ENCODE assay signal across 19 cellular contexts in the genomic region with DNA sequence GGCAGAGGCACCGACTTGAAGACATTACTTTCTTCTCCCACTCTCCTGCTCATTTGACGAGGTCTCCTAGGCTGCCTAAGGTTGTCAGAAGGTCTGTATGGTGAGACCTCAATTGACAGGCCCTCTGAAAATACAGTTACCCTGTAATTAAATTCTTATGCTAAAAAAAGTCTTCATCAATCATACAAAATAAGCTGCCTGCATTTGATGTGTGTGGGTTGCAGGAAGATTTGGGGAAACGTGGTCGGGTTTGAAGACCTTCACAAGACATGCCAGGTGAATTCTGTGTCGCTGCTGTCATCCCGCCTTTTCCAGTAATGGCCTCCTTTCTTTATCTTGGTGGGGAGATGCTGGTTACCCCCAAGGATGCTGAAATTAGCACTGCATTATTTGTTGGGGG.
DNase-seq lines count a peak whose midpoint lies in the region; ATAC-seq and TF ChIP-seq lines count a peak whose summit lies in the region.
"Had no signal": no experiment of that assay in that cellular context is flagged by ENCODE, and none has a peak within 500 bp of the region (broad histone marks: within the 10 kb centered on the region; RNA-seq: fewer than 3 reads in every experiment).

No MANE protein-coding gene starts in this region.

- TF ChIP-seq POLR2A in Peyer's patch (IDR thresholded peaks at IDR 0.05): no peak

- H3K4me3 Mint-ChIP-seq in endodermal cell: no peak overlapping the region
- H3K4me3 Mint-ChIP-seq: B cell; CD4-positive, alpha-beta memory T cell had no signal

- H3K4me1 ChIP-seq in BLaER1 (peaks cover 100% of the 10 kb centered on the region), RWPE2 (ENCODE audit: insufficient read depth, poor library complexity, severe bottlenecking) (no peaks in the 10 kb centered on the region), endodermal cell (ENCODE audit: control insufficient read depth, insufficient read depth, low read length) (no peaks in the 10 kb centered on the region), Peyer's patch (no peaks in the 10 kb centered on the region)

- DNase-seq in RWPE2 (ENCODE audit: low spot score) (peak; percentile 20), endodermal cell (peak; percentile 27), putamen (ENCODE audit: low spot score) (peak; percentile 55), islet precursor cell (no peak), NOMO-1 (lab: John Stamatoyannopoulos, UW; ENCODE audit: unreplicated experiment in 2 of 2) (no peak), Peyer's patch (no peak)
- DNase-seq: C1 segment of cervical spinal cord; Calu3; CD4-positive, alpha-beta memory T cell; COR-L47; DMS53; DMS79 treated with DMSO at 0.1 percent for 48 hours; GF-D8; GM23248; H7; HCEC 1CT had no signal

- 88% methylated on average over 3 to 6 of the region's 6 CpGs for WGBS in endodermal cell (ENCODE audit: insufficient coverage in 1 of 2, insufficient read length in 1 of 2), 2 experiments

- TF ChIP-seq CTCF in RWPE2 (IDR thresholded peaks at IDR 0.05; ENCODE audit: poor library complexity, severe bottlenecking) (no peak), endodermal cell (conservative IDR thresholded peaks at IDR 0.05) (no peak), Peyer's patch (IDR thresholded peaks at IDR 0.05) (no peak)

- H3K36me3 ChIP-seq in BLaER1 (no peaks in the 10 kb centered on the region), RWPE2 (ENCODE audit: low read depth) (no peaks in the 10 kb centered on the region), endodermal cell (ENCODE audit: control insufficient read depth, insufficient read depth, low read length) (no peaks in the 10 kb centered on the region), Peyer's patch (no peaks in the 10 kb centered on the region)

- H3K27ac ChIP-seq in BLaER1: peak overlapping the region; percentile 80
- no peak overlapping the region for H3K27ac ChIP-seq in RWPE2 (ENCODE audit: poor library complexity, severe bottlenecking)
- H3K27ac ChIP-seq in endodermal cell (ENCODE audit: low read depth, low read length): no peak overlapping the region
- no peak overlapping the region for H3K27ac ChIP-seq in Peyer's patch
- H3K27ac ChIP-seq: 22Rv1, GM23248 had no signal

- no peak for ATAC-seq in RWPE2 (ENCODE audit: low read depth)

- H3K36me3 Mint-ChIP-seq in endodermal cell (ENCODE audit: low read depth): no peaks in the 10 kb centered on the region
- H3K36me3 Mint-ChIP-seq: CD4-positive, alpha-beta memory T cell had no signal

- no peaks in the 10 kb centered on the region for H4K20me1 ChIP-seq in BLaER1

- H3K27ac Mint-ChIP-seq in endodermal cell: no peak overlapping the region
- H3K27ac Mint-ChIP-seq: B cell; CD4-positive, alpha-beta memory T cell had no signal

- H3K9me3 ChIP-seq in BLaER1: no peaks in the 10 kb centered on the region
- no peaks in the 10 kb centered on the region for H3K9me3 ChIP-seq in RWPE2 (ENCODE audit: severe bottlenecking)
- no peaks in the 10 kb centered on the region for H3K9me3 ChIP-seq in endodermal cell (ENCODE audit: control insufficient read depth, low read length)
- no peaks in the 10 kb centered on the region for H3K9me3 ChIP-seq in Peyer's patch

- no peak overlapping the region for H3K4me3 ChIP-seq in BLaER1
- no peak overlapping the region for H3K4me3 ChIP-seq in RWPE2 (ENCODE audit: severe bottlenecking)
- H3K4me3 ChIP-seq in endodermal cell (ENCODE audit: low read length): no peak overlapping the region
- no peak overlapping the region for H3K4me3 ChIP-seq in Peyer's patch
- H3K4me3 ChIP-seq: GM23248 had no signal

- H3K4me2 ChIP-seq in BLaER1: peak overlapping the region; percentile 85

- peaks cover 4% of the 10 kb centered on the region for H3K27me3 Mint-ChIP-seq in endodermal cell (ENCODE audit: insufficient read depth)

- H3K4me1 Mint-ChIP-seq in endodermal cell: peaks cover 15% of the 10 kb centered on the region

- peak overlapping the region; percentile 21; the same call in 1 of the 2 replicates for H3K9ac ChIP-seq in BLaER1
- H3K9ac ChIP-seq in endodermal cell (ENCODE audit: extremely low read depth, low read length, poor library complexity, severe bottlenecking): no peak overlapping the region
- H3K9ac ChIP-seq: GM23248 had no signal

- no peaks in the 10 kb centered on the region for H3K9me3 Mint-ChIP-seq in endodermal cell
- H3K9me3 Mint-ChIP-seq: CD4-positive, alpha-beta memory T cell had no signal

- H3K27me3 ChIP-seq in BLaER1 (no peaks in the 10 kb centered on the region), RWPE2 (ENCODE audit: insufficient read depth, poor library complexity, severe bottlenecking) (peaks cover 15% of the 10 kb centered on the region), endodermal cell (ENCODE audit: control insufficient read depth, insufficient read depth, low read length, poor library complexity, severe bottlenecking) (no peaks in the 10 kb centered on the region), Peyer's patch (no peaks in the 10 kb centered on the region)

Comparison
In these comparisons a context has a peak if more than half of its experiments do, and no peak if none do; other contexts are left out.
1. DNase-seq: peak in RWPE2 (single experiment), endodermal cell (single experiment) and putamen (single experiment); none in islet precursor cell (single experiment), NOMO-1 (0 of 2) and Peyer's patch (0 of 3).